ENCODE assay signal across 2 cellular contexts in the genomic region with DNA sequence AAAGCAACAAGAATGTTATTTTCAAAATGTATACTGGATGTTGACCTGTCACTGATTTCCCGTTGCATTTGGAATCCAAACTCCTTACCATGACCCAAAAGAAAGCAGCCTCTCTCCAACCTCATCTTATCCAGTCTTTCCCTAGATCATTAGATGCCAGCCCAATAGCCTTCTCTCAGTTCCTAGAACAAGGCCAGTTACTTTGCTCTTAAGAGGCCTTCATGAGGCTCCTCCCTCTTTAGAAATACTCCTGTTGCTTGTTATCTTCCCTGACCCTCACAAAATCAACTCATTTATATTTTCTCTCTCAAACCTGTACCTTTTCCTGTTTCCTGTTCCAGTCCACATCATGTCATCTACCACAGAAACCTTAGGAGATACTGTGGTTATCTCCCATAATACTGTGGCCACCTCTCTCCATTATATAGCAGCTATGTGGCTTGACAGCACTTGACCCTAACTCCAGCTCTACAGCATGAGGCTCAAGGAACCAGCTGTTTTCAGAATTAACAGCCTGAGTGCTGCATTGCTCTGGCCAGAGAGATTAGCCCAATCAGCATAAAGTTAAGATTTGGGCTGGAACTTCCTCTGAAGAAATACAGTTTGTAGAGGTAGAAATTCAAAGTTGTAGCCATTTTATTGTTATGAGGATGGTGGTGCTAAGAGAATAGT.
TF ChIP-seq lines count a peak whose summit lies in the region.

No MANE protein-coding gene starts in this region.

TF ChIP-seq in GM23338, 12 proteins besides CTCF, POLR2A, EP300 and RAD21:
- TF ChIP-seq JUNB (IDR thresholded peaks at IDR 0.05; ENCODE audit: unreplicated experiment) (no peak), NANOG (IDR thresholded peaks at IDR 0.05; ENCODE audit: borderline replicate concordance) (no peak), EZH2phosphoT487 (IDR thresholded peaks at IDR 0.05; ENCODE audit: unreplicated experiment) (no peak), CREB1 (CRISPR knock-in tag; IDR thresholded peaks at IDR 0.05; ENCODE audit: low read depth) (no peak), ZNF114 (CRISPR knock-in tag; IDR thresholded peaks at IDR 0.05) (no peak), STAT1 (IDR thresholded peaks at IDR 0.05; ENCODE audit: unreplicated experiment) (no peak), EZH2 (IDR thresholded peaks at IDR 0.05; ENCODE audit: low read depth, unreplicated experiment) (no peak)

TF ChIP-seq in HepG2, 621 proteins besides CTCF, POLR2A, EP300 and RAD21:
- TF ChIP-seq MAFF (IDR thresholded peaks at IDR 0.05; ENCODE audit: low read depth, low read length) (peak; percentile 56), UBTF (CRISPR knock-in tag; IDR thresholded peaks at IDR 0.05) (no peak), MAFK (conservative IDR thresholded peaks at IDR 0.05 in 1 of 2, IDR thresholded peaks at IDR 0.05 in 1 of 2; ENCODE audit: low read length in 2 of 2) (peak; percentile 63 to 66)
